In genomic region chr7:17638727-17639126, GRCh38 we compare ENCODE assay signal across 14 cellular contexts.
DNase-seq lines count a peak whose midpoint lies in the region; ATAC-seq and TF ChIP-seq lines count a peak whose summit lies in the region.
"Had no signal": no experiment of that assay in that cellular context is flagged by ENCODE, and none has a peak within 500 bp of the region (broad histone marks: within the 10 kb centered on the region; RNA-seq: fewer than 3 reads in every experiment).

No MANE protein-coding gene starts in this region.

- no peaks in the 10 kb centered on the region for H3K36me3 Mint-ChIP-seq in MCF 10A (ENCODE audit: insufficient read depth, unreplicated experiment)
- H3K36me3 Mint-ChIP-seq: activated naive CD4-positive, alpha-beta T cell treated with anti-CD3 and anti-CD28 coated beads, Interleukin-2, amount 10 ng/mL, durations not matched to agents 7 days and 5 days had no signal

- H3K4me1 Mint-ChIP-seq in MCF 10A (ENCODE audit: insufficient read depth, unreplicated experiment), result peaks cover 24% of the 10 kb centered on the region
- H3K4me1 Mint-ChIP-seq: activated naive CD4-positive, alpha-beta T cell treated with anti-CD3 and anti-CD28 coated beads, Interleukin-2, amount 10 ng/mL, durations not matched to agents 7 days and 5 days had no signal

- H3K27me3 ChIP-seq in breast epithelium, result no peaks in the 10 kb centered on the region
- H3K27me3 ChIP-seq in RWPE2 (ENCODE audit: insufficient read depth, poor library complexity, severe bottlenecking), result no peaks in the 10 kb centered on the region
- H3K27me3 ChIP-seq: cardiac muscle cell had no signal

- H3K9me3 ChIP-seq in breast epithelium (no peaks in the 10 kb centered on the region), RWPE2 (ENCODE audit: severe bottlenecking) (no peaks in the 10 kb centered on the region)

- H3K36me3 ChIP-seq in breast epithelium (no peaks in the 10 kb centered on the region), RWPE2 (ENCODE audit: low read depth) (no peaks in the 10 kb centered on the region; the same call in 1 of the 2 replicates)
- H3K36me3 ChIP-seq: cardiac muscle cell had no signal

- H3K4me3 ChIP-seq in breast epithelium (no peak overlapping the region), RWPE2 (ENCODE audit: severe bottlenecking) (no peak overlapping the region)
- H3K4me3 ChIP-seq: cardiac muscle cell had no signal

- peaks cover 16% of the 10 kb centered on the region for H3K9me3 Mint-ChIP-seq in MCF 10A (ENCODE audit: unreplicated experiment)
- H3K9me3 Mint-ChIP-seq: activated naive CD4-positive, alpha-beta T cell treated with anti-CD3 and anti-CD28 coated beads, Interleukin-2, amount 10 ng/mL, durations not matched to agents 7 days and 5 days had no signal

- no peaks in the 10 kb centered on the region for H3K27me3 Mint-ChIP-seq in MCF 10A (ENCODE audit: insufficient read depth, unreplicated experiment)

- DNase-seq in MCF 10A (ENCODE audit: unreplicated experiment) (peak; percentile 89), breast epithelium (ENCODE audit: low spot score in 2 of 2) (no peak), RWPE2 (ENCODE audit: low spot score) (peak; percentile 62), head of caudate nucleus (peak; percentile 32 to 90 (median 70)), ureter (ENCODE audit: low spot score) (peak; percentile 73), AG20443 (ENCODE audit: low spot score) (no peak)
- DNase-seq: activated naive CD4-positive, alpha-beta T cell treated with anti-CD3 and anti-CD28 coated beads, Interleukin-2, amount 10 ng/mL, durations not matched to agents 7 days and 5 days; hippocampal formation; NCI-H1092 treated with DMSO at 0.1 percent for 48 hours; NCI-H526 had no signal

- CTCF ChIA-PET in MCF 10A (lab: Yijun Ruan, JAX), result interaction anchor here (0.6 to 1.5 kb wide), 5 partner anchors 12 to 709 kb away, joined by 3 to 9 read pairs (median 3); no protein-coding TSS in a partner anchor

- no peak overlapping the region for H3K27ac Mint-ChIP-seq in MCF 10A (ENCODE audit: low read depth, unreplicated experiment)
- H3K27ac Mint-ChIP-seq: activated naive CD4-positive, alpha-beta T cell treated with anti-CD3 and anti-CD28 coated beads, Interleukin-2, amount 10 ng/mL, durations not matched to agents 7 days and 5 days had no signal

- POLR2A ChIA-PET in MCF 10A (lab: Yijun Ruan, JAX), result interaction anchor here (0.6 to 3.4 kb wide), 19 partner anchors 8 to 340 kb away, joined by 3 to 25 read pairs (median 3); partner anchors contain the start of gene AHR

- peak; percentile 87 for ATAC-seq in RWPE2 (ENCODE audit: low read depth)
- ATAC-seq in HG02798 (IDR thresholded peaks at IDR 0.05; ENCODE audit: poor library complexity, unreplicated experiment), result no peak
- ATAC-seq in HG02623 (IDR thresholded peaks at IDR 0.05; ENCODE audit: unreplicated experiment), result no peak
- ATAC-seq: HCT116 had no signal

- H3K27ac ChIP-seq in breast epithelium, result no peak overlapping the region
- no peak overlapping the region for H3K27ac ChIP-seq in RWPE2 (ENCODE audit: poor library complexity, severe bottlenecking)
- H3K27ac ChIP-seq: cardiac muscle cell had no signal

- no peak for TF ChIP-seq POLR2A in breast epithelium (IDR thresholded peaks at IDR 0.05)

- BruUV-seq in MCF 10A (replicated peaks; lab: Mats Ljungman, UMichigan), result no TSS peak

- no peak overlapping the region for H3K4me3 Mint-ChIP-seq in MCF 10A (ENCODE audit: unreplicated experiment)
- H3K4me3 Mint-ChIP-seq: activated naive CD4-positive, alpha-beta T cell treated with anti-CD3 and anti-CD28 coated beads, Interleukin-2, amount 10 ng/mL, durations not matched to agents 7 days and 5 days had no signal

- no peak for TF ChIP-seq CTCF in MCF 10A (IDR thresholded peaks at IDR 0.05; ENCODE audit: unreplicated experiment)
- TF ChIP-seq CTCF in breast epithelium (IDR thresholded peaks at IDR 0.05), result no peak
- no peak for TF ChIP-seq CTCF in RWPE2 (IDR thresholded peaks at IDR 0.05; ENCODE audit: poor library complexity, severe bottlenecking)

- intact Hi-C loops in MCF 10A (cut with micrococcal nuclease), result loop anchor here (2.0 kb wide), 1 partner anchor 656 kb away; no protein-coding TSS in a partner anchor
- intact Hi-C loops in breast epithelium (cut with DNase I; ENCODE audit: low total_unique reads), result no loop called here
- intact Hi-C loops in head of caudate nucleus (cut with DNase I), result no loop called here

- H3K4me1 ChIP-seq in breast epithelium (no peaks in the 10 kb centered on the region), RWPE2 (ENCODE audit: insufficient read depth, poor library complexity, severe bottlenecking) (peaks cover 20% of the 10 kb centered on the region)

Comparison
In these comparisons a context has a peak if more than half of its experiments do, and no peak if none do; other contexts are left out.
1. DNase-seq: peak in MCF 10A (single experiment), RWPE2 (single experiment), head of caudate nucleus (42 of 42) and ureter (single experiment); none in breast epithelium (0 of 2) and AG20443 (single experiment).